8 cellular contexts compared by ENCODE assay signal in genomic region chr11:103326070-103326794, GRCh38.
A peak's percentile ranks its signal among the peaks of the same experiment; 100 is the strongest.
DNase-seq lines count a peak whose midpoint lies in the region; ATAC-seq, FAIRE-seq and TF ChIP-seq lines count a peak whose summit lies in the region.

No MANE protein-coding gene starts in this region.

- H3K36me3 Mint-ChIP-seq in brain = peaks cover 34% of the 10 kb centered on the region

- in situ Hi-C loops in G401 (cut with HindIII; ENCODE audit: low sequenced_read_pairs) = no loop called here

- ATAC-seq in GM21737 (IDR thresholded peaks at IDR 0.05; ENCODE audit: unreplicated experiment) = peak; percentile 87

- H3K4me3 Mint-ChIP-seq in brain = no peak overlapping the region

- FAIRE-seq in HTR-8/SVneo (lab: Jason Lieb, UNC) = peak; percentile 48

- peak overlapping the region in 2 of 5 experiments; percentile 47 to 59 for H3K27ac Mint-ChIP-seq in brain

- DNase-seq in A172 (ENCODE audit: low spot score) (peak; percentile 63), G401 (ENCODE audit: low spot score) (peak; percentile 34), HTR-8/SVneo (ENCODE audit: insufficient read length, low spot score) (peak; percentile 78), NOMO-1 treated with dmso at 0.1 percent for 144 hours (lab: John Stamatoyannopoulos, UW; ENCODE audit: unreplicated experiment) (peak; percentile 87), inferior parietal cortex (ENCODE audit: extremely low spot score) (peak; percentile 66), superior temporal gyrus (ENCODE audit: extremely low spot score) (peak; percentile 74)

- TF ChIP-seq CTCF in brain (conservative IDR thresholded peaks at IDR 0.05) = peak; percentile 52 to 70

- H3K27me3 Mint-ChIP-seq in brain = no peaks in the 10 kb centered on the region

- no peaks in the 10 kb centered on the region for H3K9me3 Mint-ChIP-seq in brain

- H3K4me1 Mint-ChIP-seq in brain = peaks cover 7% of the 10 kb centered on the region

Comparison
In these comparisons a context has a peak if more than half of its experiments do, and no peak if none do; other contexts are left out.
1. Peak in every context shown above with its lines: DNase-seq and ATAC-seq.
2. DNase-seq: peak in every context shown above with its lines; median percentile 87 in NOMO-1 treated with dmso at 0.1 percent for 144 hours; 78 in HTR-8/SVneo; 74 in superior temporal gyrus; 66 in inferior parietal cortex; 63 in A172; 34 in G401.